Comparison of ENCODE assay signal across 7 cellular contexts in genomic region chr5:148733601-148734438, GRCh38.
DNase-seq lines count a peak whose midpoint lies in the region; ATAC-seq and TF ChIP-seq lines count a peak whose summit lies in the region.

No MANE protein-coding gene starts in this region.

- H3K4me3 ChIP-seq in Loucy (ENCODE audit: low read length, poor library complexity, severe bottlenecking), result no peak overlapping the region
- H3K4me3 ChIP-seq in psoas muscle, result no peak overlapping the region
- no peak overlapping the region for H3K4me3 ChIP-seq in aorta (ENCODE audit: low read length in 2 of 2)

- POLR2A ChIA-PET in activated naive CD8-positive, alpha-beta T cell treated with anti-CD3 and anti-CD28 coated beads, Interleukin-2, amount 10 ng/mL, durations not matched to agents 7 days and 5 days (lab: Charles Lee), result no interaction called here

- H3K9me3 Mint-ChIP-seq in activated naive CD8-positive, alpha-beta T cell treated with anti-CD3 and anti-CD28 coated beads, Interleukin-2, amount 10 ng/mL, durations not matched to agents 7 days and 5 days, result no peaks in the 10 kb centered on the region

- no peaks in the 10 kb centered on the region for H4K20me1 ChIP-seq in Loucy (ENCODE audit: insufficient read depth, low read length, poor library complexity, severe bottlenecking)

- H3K9me3 ChIP-seq in Loucy (ENCODE audit: insufficient read depth, low read depth, low read length) (no peaks in the 10 kb centered on the region), psoas muscle (no peaks in the 10 kb centered on the region), aorta (ENCODE audit: control insufficient read depth, low read length) (no peaks in the 10 kb centered on the region)

- no peak overlapping the region for H3K27ac Mint-ChIP-seq in activated naive CD8-positive, alpha-beta T cell treated with anti-CD3 and anti-CD28 coated beads, Interleukin-2, amount 10 ng/mL, durations not matched to agents 7 days and 5 days

- H3K79me2 ChIP-seq in Loucy (ENCODE audit: insufficient read depth, low read length), result no peaks in the 10 kb centered on the region

- WGBS in psoas muscle, 3 donors, result 28 to 35% (median 29%) methylated on average over 11 of the region's 11 CpGs
- WGBS in aorta, 2 donors, result 30 to 31% methylated on average over 11 of the region's 11 CpGs

- H3K27ac ChIP-seq in psoas muscle (no peak overlapping the region), aorta (ENCODE audit: low read depth in 1 of 2, low read length in 2 of 2) (no peak overlapping the region)

- TF ChIP-seq CTCF in GM12874 (IDR thresholded peaks at IDR 0.05; ENCODE audit: insufficient read depth, low read depth, low read length) (peak; percentile 50; the same call in 1 of the 2 replicates), Loucy (conservative IDR thresholded peaks at IDR 0.05; ENCODE audit: low read length) (peak; percentile 89), psoas muscle (IDR thresholded peaks at IDR 0.05) (peak; percentile 75)

- H3K27me3 Mint-ChIP-seq in activated naive CD8-positive, alpha-beta T cell treated with anti-CD3 and anti-CD28 coated beads, Interleukin-2, amount 10 ng/mL, durations not matched to agents 7 days and 5 days, result peaks cover 15% of the 10 kb centered on the region

- no peaks in the 10 kb centered on the region for H3K27me3 ChIP-seq in Loucy (ENCODE audit: insufficient read depth, low read length, poor library complexity, severe bottlenecking)
- H3K27me3 ChIP-seq in psoas muscle (ENCODE audit: insufficient read depth in 3 of 3, low read length in 2 of 3), result no peaks in the 10 kb centered on the region
- no peaks in the 10 kb centered on the region for H3K27me3 ChIP-seq in aorta (ENCODE audit: control insufficient read depth in 1 of 2, insufficient read depth in 2 of 2, low read length in 1 of 2)

- peak overlapping the region; percentile 53 for H3K4me2 ChIP-seq in Loucy (ENCODE audit: low read depth, low read length, poor library complexity, severe bottlenecking)

- DNase-seq in activated naive CD8-positive, alpha-beta T cell treated with anti-CD3 and anti-CD28 coated beads, Interleukin-2, amount 10 ng/mL, durations not matched to agents 7 days and 5 days, result peak; percentile 50
- DNase-seq in cardiac septum (ENCODE audit: low spot score), result peak; percentile 82
- peak; percentile 44 to 74 for DNase-seq in psoas muscle
- DNase-seq in aorta, result peak; percentile 81 to 83

- H3K4me1 Mint-ChIP-seq in activated naive CD8-positive, alpha-beta T cell treated with anti-CD3 and anti-CD28 coated beads, Interleukin-2, amount 10 ng/mL, durations not matched to agents 7 days and 5 days, result peaks cover 8% of the 10 kb centered on the region

- H3K36me3 Mint-ChIP-seq in activated naive CD8-positive, alpha-beta T cell treated with anti-CD3 and anti-CD28 coated beads, Interleukin-2, amount 10 ng/mL, durations not matched to agents 7 days and 5 days, result no peaks in the 10 kb centered on the region

- peaks cover under 1% of the 10 kb centered on the region for H3K4me1 ChIP-seq in Loucy (ENCODE audit: insufficient read depth, low read length, poor library complexity, severe bottlenecking)
- no peaks in the 10 kb centered on the region for H3K4me1 ChIP-seq in psoas muscle
- H3K4me1 ChIP-seq in aorta (ENCODE audit: control insufficient read depth in 1 of 2, insufficient read depth in 2 of 2, low read length in 2 of 2), result peaks cover 2 to 8% of the 10 kb centered on the region in 2 donors

- no peaks in the 10 kb centered on the region for H3K9me2 ChIP-seq in Loucy (replicated peaks; ENCODE audit: low read depth, low read length)

- intact Hi-C loops in cardiac septum (cut with DNase I) (loop anchor here (2.0 to 10.0 kb wide), 5 partner anchors 265 to 501 kb away; no protein-coding TSS in a partner anchor), psoas muscle (cut with DNase I) (loop anchor here (2.0 to 10.0 kb wide), 6 partner anchors 271 to 559 kb away; no protein-coding TSS in a partner anchor), aorta (cut with DNase I) (loop anchor here (2.0 to 10.0 kb wide), 5 partner anchors 252 to 557 kb away; no protein-coding TSS in a partner anchor)

- peak; percentile 78 for ATAC-seq in SK-N-SH treated with all-trans-retinoic acid at 6 μM for 48 hours
- ATAC-seq in activated naive CD8-positive, alpha-beta T cell treated with anti-CD3 and anti-CD28 coated beads, Interleukin-2, amount 10 ng/mL, durations not matched to agents 7 days and 5 days (ENCODE audit: low read depth), result peak; percentile 40
- ATAC-seq in psoas muscle, result peak; percentile 64 to 89 (median 79)
- no peak for ATAC-seq in aorta (ENCODE audit: low FRiP score)

- peak overlapping the region; percentile 93 for H2AFZ ChIP-seq in Loucy (ENCODE audit: low read length)

- H3K36me3 ChIP-seq in Loucy (ENCODE audit: insufficient read depth, low read length) (no peaks in the 10 kb centered on the region), psoas muscle (ENCODE audit: insufficient read depth in 1 of 2, low read depth in 1 of 2) (no peaks in the 10 kb centered on the region), aorta (ENCODE audit: control insufficient read depth in 1 of 2, insufficient read depth in 2 of 2, low read length in 1 of 2) (no peaks in the 10 kb centered on the region)

- H3K9ac ChIP-seq in Loucy (ENCODE audit: low read depth, low read length, poor library complexity, severe bottlenecking), result no peak overlapping the region

- H3K4me3 Mint-ChIP-seq in activated naive CD8-positive, alpha-beta T cell treated with anti-CD3 and anti-CD28 coated beads, Interleukin-2, amount 10 ng/mL, durations not matched to agents 7 days and 5 days, result no peak overlapping the region

- no peaks in the 10 kb centered on the region for H3F3A ChIP-seq in Loucy (ENCODE audit: low read depth)

TF ChIP-seq in SK-N-SH treated with all-trans-retinoic acid at 6 μM for 48 hours, 23 proteins besides CTCF, POLR2A, EP300 and RAD21:
- TF ChIP-seq GLIS3 (CRISPR knock-in tag; IDR thresholded peaks at IDR 0.05) (no peak), OSR1 (CRISPR knock-in tag; IDR thresholded peaks at IDR 0.05) (no peak), ZFP3 (CRISPR knock-in tag; IDR thresholded peaks at IDR 0.05) (no peak), ESRRG (CRISPR knock-in tag; IDR thresholded peaks at IDR 0.05) (no peak), RARB (CRISPR knock-in tag; IDR thresholded peaks at IDR 0.05) (no peak), ISL1 (CRISPR knock-in tag; IDR thresholded peaks at IDR 0.05) (no peak), BACH2 (CRISPR knock-in tag; IDR thresholded peaks at IDR 0.05; ENCODE audit: borderline replicate concordance) (no peak)
